1 cellular context compared by ENCODE assay signal in the genomic region with DNA sequence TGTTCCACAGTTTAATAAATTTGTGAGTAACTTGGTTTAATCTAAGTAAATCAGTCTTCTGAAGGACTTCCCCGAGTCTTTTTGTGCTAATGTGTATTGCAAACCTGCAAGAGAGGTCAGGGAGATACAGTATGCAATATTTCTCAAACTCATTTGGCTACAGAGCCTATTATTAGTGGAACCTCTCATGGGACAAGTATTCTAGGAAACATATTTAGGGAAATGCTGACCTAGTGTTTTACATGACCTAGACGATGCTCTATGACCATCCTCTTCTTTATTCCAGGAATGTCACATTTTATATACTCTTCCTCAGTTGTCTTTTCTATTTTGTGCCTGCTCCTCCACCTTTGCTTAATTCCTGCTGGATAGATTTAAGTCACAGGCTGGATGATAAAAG.
A peak's percentile ranks its signal among the peaks of the same experiment; 100 is the strongest.
TF ChIP-seq lines count a peak whose summit lies in the region.

No MANE protein-coding gene starts in this region.

TF ChIP-seq in HepG2, 621 proteins besides CTCF, POLR2A, EP300 and RAD21:
- TF ChIP-seq, protein P1, sequence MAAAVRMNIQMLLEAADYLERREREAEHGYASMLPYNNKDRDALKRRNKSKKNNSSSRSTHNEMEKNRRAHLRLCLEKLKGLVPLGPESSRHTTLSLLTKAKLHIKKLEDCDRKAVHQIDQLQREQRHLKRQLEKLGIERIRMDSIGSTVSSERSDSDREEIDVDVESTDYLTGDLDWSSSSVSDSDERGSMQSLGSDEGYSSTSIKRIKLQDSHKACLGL (CRISPR knock-in tag; IDR thresholded peaks at IDR 0.05), result no peak
- TF ChIP-seq ZNF549 (CRISPR knock-in tag; IDR thresholded peaks at IDR 0.05), result no peak
- TF ChIP-seq HNRNPK (IDR thresholded peaks at IDR 0.05; ENCODE audit: low read depth, low read length, poor library complexity, severe bottlenecking), result no peak
- no peak for TF ChIP-seq ZNF558 (CRISPR knock-in tag; IDR thresholded peaks at IDR 0.05; ENCODE audit: borderline replicate concordance)
- no peak for TF ChIP-seq GATAD2A (CRISPR knock-in tag; IDR thresholded peaks at IDR 0.05)
- TF ChIP-seq ZNF263 (CRISPR knock-in tag; IDR thresholded peaks at IDR 0.05), result no peak
- no peak for TF ChIP-seq ZNF180 (CRISPR knock-in tag; IDR thresholded peaks at IDR 0.05; ENCODE audit: borderline replicate concordance, low read depth)
- TF ChIP-seq NFIB (CRISPR knock-in tag; IDR thresholded peaks at IDR 0.05; ENCODE audit: borderline replicate concordance), result no peak
- TF ChIP-seq ZNF12 (CRISPR knock-in tag; IDR thresholded peaks at IDR 0.05), result no peak
- TF ChIP-seq MAFF (IDR thresholded peaks at IDR 0.05; ENCODE audit: low read depth, low read length), result peak; percentile 45; the same call in 1 of the 2 replicates
- TF ChIP-seq MAFK (conservative IDR thresholded peaks at IDR 0.05 in 1 of 2, IDR thresholded peaks at IDR 0.05 in 1 of 2; ENCODE audit: low read length in 2 of 2), result peak; percentile 55 to 73; a peak in 3 of 4 replicates
